In the genomic region with DNA sequence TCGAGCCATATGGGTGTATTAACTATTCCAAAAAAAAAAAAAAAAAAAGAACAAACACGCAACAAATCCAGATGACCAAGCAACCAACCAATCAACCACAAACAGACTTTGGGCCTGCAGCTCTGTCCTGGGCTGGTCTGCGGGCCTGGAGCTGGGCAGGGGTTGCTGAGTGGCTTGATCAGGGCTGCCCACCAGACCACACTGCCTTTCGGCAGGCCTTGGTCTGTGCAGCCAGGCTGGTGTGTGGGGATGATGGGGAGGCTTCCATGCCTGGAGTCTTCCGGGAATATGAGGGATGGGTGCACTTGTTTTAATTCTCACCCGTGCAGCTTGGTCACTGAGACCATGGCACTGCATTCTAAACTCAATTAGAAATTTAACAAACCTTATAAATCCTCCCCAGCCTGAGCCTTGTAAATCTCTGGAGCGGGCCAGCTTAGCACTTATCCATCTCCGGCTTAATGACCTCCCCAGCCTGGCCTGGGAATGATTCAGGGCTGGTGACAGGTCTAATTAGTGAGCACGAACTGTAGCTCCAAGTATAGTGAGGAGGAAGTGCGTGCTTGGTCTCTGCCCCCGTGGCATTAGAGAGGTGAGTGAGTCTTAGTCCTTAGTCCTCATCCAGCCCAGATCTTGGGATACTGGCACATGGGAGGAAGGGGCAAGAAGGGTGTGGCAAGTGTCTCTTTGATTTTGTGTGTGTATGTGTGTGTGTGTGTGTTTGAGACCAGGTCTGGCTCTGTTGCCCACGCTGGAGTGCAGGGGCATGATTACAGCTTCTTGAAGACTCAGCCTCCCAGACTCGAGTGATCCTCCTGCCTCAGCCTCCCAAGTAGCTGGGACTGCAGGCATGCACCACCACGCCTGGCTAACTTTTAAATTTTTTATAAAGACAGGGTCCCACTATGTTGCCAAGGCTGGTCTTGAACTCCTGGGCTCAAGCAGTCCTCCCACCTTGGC, we compare ENCODE assay signal across 1 cellular context.
TF ChIP-seq lines count a peak whose summit lies in the region.

No MANE protein-coding gene starts in this region.

TF ChIP-seq in SK-N-SH treated with all-trans-retinoic acid at 6 μM for 48 hours, 23 proteins besides CTCF, POLR2A, EP300 and RAD21 (continued from another document):
- TF ChIP-seq, protein P1, sequence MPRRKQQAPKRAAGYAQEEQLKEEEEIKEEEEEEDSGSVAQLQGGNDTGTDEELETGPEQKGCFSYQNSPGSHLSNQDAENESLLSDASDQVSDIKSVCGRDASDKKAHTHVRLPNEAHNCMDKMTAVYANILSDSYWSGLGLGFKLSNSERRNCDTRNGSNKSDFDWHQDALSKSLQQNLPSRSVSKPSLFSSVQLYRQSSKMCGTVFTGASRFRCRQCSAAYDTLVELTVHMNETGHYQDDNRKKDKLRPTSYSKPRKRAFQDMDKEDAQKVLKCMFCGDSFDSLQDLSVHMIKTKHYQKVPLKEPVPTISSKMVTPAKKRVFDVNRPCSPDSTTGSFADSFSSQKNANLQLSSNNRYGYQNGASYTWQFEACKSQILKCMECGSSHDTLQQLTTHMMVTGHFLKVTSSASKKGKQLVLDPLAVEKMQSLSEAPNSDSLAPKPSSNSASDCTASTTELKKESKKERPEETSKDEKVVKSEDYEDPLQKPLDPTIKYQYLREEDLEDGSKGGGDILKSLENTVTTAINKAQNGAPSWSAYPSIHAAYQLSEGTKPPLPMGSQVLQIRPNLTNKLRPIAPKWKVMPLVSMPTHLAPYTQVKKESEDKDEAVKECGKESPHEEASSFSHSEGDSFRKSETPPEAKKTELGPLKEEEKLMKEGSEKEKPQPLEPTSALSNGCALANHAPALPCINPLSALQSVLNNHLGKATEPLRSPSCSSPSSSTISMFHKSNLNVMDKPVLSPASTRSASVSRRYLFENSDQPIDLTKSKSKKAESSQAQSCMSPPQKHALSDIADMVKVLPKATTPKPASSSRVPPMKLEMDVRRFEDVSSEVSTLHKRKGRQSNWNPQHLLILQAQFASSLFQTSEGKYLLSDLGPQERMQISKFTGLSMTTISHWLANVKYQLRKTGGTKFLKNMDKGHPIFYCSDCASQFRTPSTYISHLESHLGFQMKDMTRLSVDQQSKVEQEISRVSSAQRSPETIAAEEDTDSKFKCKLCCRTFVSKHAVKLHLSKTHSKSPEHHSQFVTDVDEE (CRISPR knock-in tag; IDR thresholded peaks at IDR 0.05), result no peak
- TF ChIP-seq ZC3H10 (CRISPR knock-in tag; IDR thresholded peaks at IDR 0.05) (no peak), ZNF8 (CRISPR knock-in tag; IDR thresholded peaks at IDR 0.05) (no peak), GLIS3 (CRISPR knock-in tag; IDR thresholded peaks at IDR 0.05) (no peak)
- TF ChIP-seq, protein P2, sequence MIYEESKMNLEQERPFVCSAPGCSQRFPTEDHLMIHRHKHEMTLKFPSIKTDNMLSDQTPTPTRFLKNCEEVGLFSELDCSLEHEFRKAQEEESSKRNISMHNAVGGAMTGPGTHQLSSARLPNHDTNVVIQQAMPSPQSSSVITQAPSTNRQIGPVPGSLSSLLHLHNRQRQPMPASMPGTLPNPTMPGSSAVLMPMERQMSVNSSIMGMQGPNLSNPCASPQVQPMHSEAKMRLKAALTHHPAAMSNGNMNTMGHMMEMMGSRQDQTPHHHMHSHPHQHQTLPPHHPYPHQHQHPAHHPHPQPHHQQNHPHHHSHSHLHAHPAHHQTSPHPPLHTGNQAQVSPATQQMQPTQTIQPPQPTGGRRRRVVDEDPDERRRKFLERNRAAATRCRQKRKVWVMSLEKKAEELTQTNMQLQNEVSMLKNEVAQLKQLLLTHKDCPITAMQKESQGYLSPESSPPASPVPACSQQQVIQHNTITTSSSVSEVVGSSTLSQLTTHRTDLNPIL (CRISPR knock-in tag; IDR thresholded peaks at IDR 0.05; ENCODE audit: low read depth), result no peak
